In the genomic region with DNA sequence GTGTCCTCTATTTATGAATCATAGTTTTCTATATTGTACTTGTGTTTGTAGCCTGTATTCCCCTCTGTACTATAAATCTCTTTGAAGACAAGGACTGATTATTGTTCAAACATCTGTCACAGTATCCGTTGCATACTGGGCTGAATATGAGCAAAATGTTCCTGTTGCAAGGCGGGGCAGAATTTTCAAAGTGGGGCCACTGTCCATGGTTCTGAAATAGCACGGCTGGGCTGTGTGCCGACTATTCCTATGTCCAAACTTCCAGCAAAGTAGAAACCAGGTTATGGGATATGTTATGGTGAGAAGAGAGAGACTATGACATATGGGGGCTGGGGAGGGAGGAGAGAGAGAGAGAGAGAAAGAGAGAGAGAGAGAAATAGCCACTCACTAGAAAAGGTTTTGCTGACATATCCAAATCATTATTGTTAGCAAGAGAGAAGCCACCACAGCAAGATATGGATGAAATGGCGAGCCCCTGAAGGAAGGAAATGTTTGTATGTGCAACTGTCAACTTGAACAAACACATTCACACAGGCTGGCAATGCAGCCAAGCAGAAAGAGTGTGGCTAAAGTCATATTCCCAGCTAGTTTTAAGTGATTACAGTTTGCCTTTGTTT, we compare ENCODE assay signal across 1 cellular context.
TF ChIP-seq lines count a peak whose summit lies in the region.

No MANE protein-coding gene starts in this region.

TF ChIP-seq in endothelial cell of umbilical vein, 7 proteins besides CTCF, POLR2A, EP300 and RAD21:
- TF ChIP-seq, protein P1, sequence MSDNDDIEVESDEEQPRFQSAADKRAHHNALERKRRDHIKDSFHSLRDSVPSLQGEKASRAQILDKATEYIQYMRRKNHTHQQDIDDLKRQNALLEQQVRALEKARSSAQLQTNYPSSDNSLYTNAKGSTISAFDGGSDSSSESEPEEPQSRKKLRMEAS (IDR thresholded peaks at IDR 0.05; ENCODE audit: insufficient read depth, insufficient read length), result no peak
- TF ChIP-seq FOS (IDR thresholded peaks at IDR 0.05; ENCODE audit: borderline replicate concordance, insufficient read depth, low read length) (no peak), EZH2 (IDR thresholded peaks at IDR 0.05; ENCODE audit: borderline replicate concordance, low read depth, low read length, severe bottlenecking) (no peak), GATA2 (IDR thresholded peaks at IDR 0.05; ENCODE audit: insufficient read depth, insufficient read length, low read depth, low read length) (no peak), JUN (IDR thresholded peaks at IDR 0.05; ENCODE audit: borderline replicate concordance, insufficient read depth, insufficient read length, low read depth) (no peak), POLR2AphosphoS5 (IDR thresholded peaks at IDR 0.05; ENCODE audit: insufficient read depth, low read depth, low read length) (no peak), MYC (IDR thresholded peaks at IDR 0.05; ENCODE audit: low read depth, low read length) (no peak)
